In the genomic region with DNA sequence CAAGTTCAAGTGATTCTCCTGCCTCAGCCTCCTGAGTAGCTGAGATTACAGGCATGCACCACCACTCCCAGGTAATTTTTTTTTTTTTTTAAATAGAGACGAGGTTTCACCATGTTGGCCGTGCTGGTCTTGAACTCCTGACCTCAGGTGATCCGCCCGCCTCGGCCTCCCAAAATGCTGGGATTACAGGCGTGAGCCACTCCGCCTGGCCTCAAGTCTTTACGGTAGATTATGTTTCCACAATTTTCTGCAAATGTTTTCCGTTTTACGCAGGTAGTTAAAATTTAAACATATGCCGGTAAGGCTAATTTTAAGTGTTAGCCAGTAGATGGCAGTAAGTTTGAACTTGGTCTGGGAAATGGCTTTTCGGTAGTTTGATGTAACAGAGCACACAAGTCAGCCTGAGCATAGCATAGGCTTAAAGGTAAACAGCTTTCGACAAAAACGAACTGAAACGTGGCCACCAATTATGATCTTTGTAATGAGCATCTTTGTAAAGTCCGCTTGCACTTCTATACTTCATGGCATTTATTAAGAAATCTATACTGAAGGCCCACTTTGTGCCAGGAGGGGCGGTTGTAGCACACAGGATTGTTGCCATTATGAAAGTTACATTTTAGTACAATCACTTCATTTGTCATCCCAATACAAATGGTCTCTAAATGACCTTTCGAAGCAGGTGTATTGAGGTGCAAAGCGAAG, we compare ENCODE assay signal across 8 cellular contexts. TPM values are rescaled to one million over a fixed set of nuclear protein-coding genes. Genes with fewer than 3 reads are reported as not detected.
DNase-seq lines count a peak whose midpoint lies in the region; ATAC-seq and TF ChIP-seq lines count a peak whose summit lies in the region.

No MANE protein-coding gene starts in this region.

- no peaks in the 10 kb centered on the region for H3K36me3 Mint-ChIP-seq in naive thymus-derived CD8-positive, alpha-beta T cell

- H2AFZ ChIP-seq in Karpas-422 (ENCODE audit: low read length): no peak overlapping the region

- no peak overlapping the region for H3K9ac ChIP-seq in Karpas-422 (ENCODE audit: low read length)

- H3K27me3 Mint-ChIP-seq in naive thymus-derived CD8-positive, alpha-beta T cell: peaks cover 0 to 4% (median 0%) of the 10 kb centered on the region in 5 donors

- H3K79me2 ChIP-seq in Karpas-422 (ENCODE audit: low read length): no peaks in the 10 kb centered on the region

- H3K36me3 ChIP-seq in Karpas-422 (ENCODE audit: insufficient read depth, low read length): no peaks in the 10 kb centered on the region

- peak; percentile 41 to 68 for ATAC-seq in naive thymus-derived CD8-positive, alpha-beta T cell
- no peak for ATAC-seq in HG03196 (IDR thresholded peaks at IDR 0.05; ENCODE audit: unreplicated experiment)

- no peaks in the 10 kb centered on the region for H3K9me2 ChIP-seq in Karpas-422 (replicated peaks; ENCODE audit: insufficient read depth, low read length)

- peaks cover 3% of the 10 kb centered on the region; the same call in 1 of the 2 replicates for H3K9me3 ChIP-seq in Karpas-422 (ENCODE audit: low read length)

- no peak for TF ChIP-seq POLR2A in erythroblast (IDR thresholded peaks at IDR 0.05; ENCODE audit: low read length)

- H3K9me3 Mint-ChIP-seq in naive thymus-derived CD8-positive, alpha-beta T cell: peaks cover 0 to 3% (median 0%) of the 10 kb centered on the region in 9 donors

- H3K27ac ChIP-seq in Karpas-422 (ENCODE audit: low read length): no peak overlapping the region

- H3K4me3 ChIP-seq in Karpas-422 (ENCODE audit: low read length): 0 out of 2 replicates have a peak overlapping the region, but pooled peaks have one; percentile 38

- no peaks in the 10 kb centered on the region for H4K20me1 ChIP-seq in Karpas-422 (ENCODE audit: insufficient read depth, low read depth, low read length)

- no peaks in the 10 kb centered on the region; the same call in 1 of the 2 replicates for H3K27me3 ChIP-seq in Karpas-422 (ENCODE audit: low read length)

- peak; percentile 10 for DNase-seq in DMS 273 treated with DMSO at 0.1 percent for 48 hours (lab: John Stamatoyannopoulos, UW)
- DNase-seq in GM19240 (ENCODE audit: insufficient read length, low spot score): peak; percentile 33
- DNase-seq in Karpas-422: peak; percentile 80
- peak; percentile 20 for DNase-seq in SKM-1 (lab: John Stamatoyannopoulos, UW; ENCODE audit: unreplicated experiment)
- peak; percentile 25 to 32 for DNase-seq in erythroblast (lab: John Stamatoyannopoulos, UW)
- peak in 3 of 10 donors; percentile 36 to 57 (median 55) for DNase-seq in naive thymus-derived CD8-positive, alpha-beta T cell
- no peak for DNase-seq in amygdala (lab: John Stamatoyannopoulos, UW)

- H3K4me3 Mint-ChIP-seq in naive thymus-derived CD8-positive, alpha-beta T cell: peak overlapping the region in 9 of 10 donors; percentile 21 to 74 (median 48)

- peaks cover 7% of the 10 kb centered on the region for H3K4me1 ChIP-seq in Karpas-422 (ENCODE audit: low read length)

- H3K4me2 ChIP-seq in Karpas-422 (ENCODE audit: low read depth, low read length, poor library complexity, severe bottlenecking): peak overlapping the region; percentile 62

- peaks cover 6 to 21% (median 13%) of the 10 kb centered on the region in 4 donors for H3K4me1 Mint-ChIP-seq in naive thymus-derived CD8-positive, alpha-beta T cell

- POLR2A ChIA-PET in naive thymus-derived CD8-positive, alpha-beta T cell (lab: Charles Lee): no interaction called here

- peak overlapping the region in 4 of 10 donors; percentile 1 to 74 (median 31) for H3K27ac Mint-ChIP-seq in naive thymus-derived CD8-positive, alpha-beta T cell

RNA-seq across cellular contexts. Expression of a gene that starts 31.1 kb away (rescaled TPM):
- not detected in 2 replicates for total RNA-seq in Karpas-422 (2014; rRNA removed; shearing (Covaris generic); ENCODE audit: low replicate concordance)
- total RNA-seq in naive thymus-derived CD8-positive, alpha-beta T cell: not detected
- not detected for polyA plus RNA-seq in naive thymus-derived CD8-positive, alpha-beta T cell

Comparison
In these comparisons a context has a peak if more than half of its experiments do, and no peak if none do; other contexts are left out.
1. DNase-seq: peak in DMS 273 treated with DMSO at 0.1 percent for 48 hours (single experiment), GM19240 (single experiment), Karpas-422 (single experiment), SKM-1 (single experiment) and erythroblast (2 of 2); none in amygdala (0 of 56).